Comparison of ENCODE assay signal across 8 cellular contexts in the genomic region with DNA sequence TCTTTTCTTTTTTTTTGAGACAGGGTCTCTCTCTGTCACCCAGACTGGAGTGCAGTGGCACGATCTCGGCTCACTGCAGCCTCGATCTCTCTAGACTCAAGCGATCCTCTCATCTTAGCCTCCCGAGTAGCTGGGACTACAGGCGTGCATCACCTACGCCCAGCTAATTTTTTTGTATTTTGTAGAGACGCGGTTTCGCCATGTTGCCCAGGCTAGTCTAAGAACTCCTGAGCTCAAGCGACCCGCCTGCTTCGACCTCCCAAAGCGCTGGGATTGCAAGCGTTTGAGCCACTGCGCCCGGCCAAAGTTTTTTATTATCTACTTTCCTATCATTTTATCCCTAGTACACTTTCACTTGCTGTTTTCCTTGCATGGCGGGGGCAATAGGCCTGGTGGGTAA.
DNase-seq lines count a peak whose midpoint lies in the region; ATAC-seq and TF ChIP-seq lines count a peak whose summit lies in the region.

No MANE protein-coding gene starts in this region.

- no peak for TF ChIP-seq POLR2A in NB4 (IDR thresholded peaks at IDR 0.05; ENCODE audit: extremely low read depth, insufficient read length)

- H3K4me2 ChIP-seq in DND-41 (ENCODE audit: insufficient read depth, low read length), result peak overlapping the region; percentile 88

- DNase-seq in DND-41 (no peak), NB4 (ENCODE audit: low read depth) (no peak), NCI-H1105 (lab: John Stamatoyannopoulos, UW) (no peak), activated gamma-delta T cell (lab: John Stamatoyannopoulos, UW) (no peak)
- DNase-seq in central memory CD8-positive, alpha-beta T cell (ENCODE audit: low spot score in 2 of 2), result no peak

- peaks cover 19% of the 10 kb centered on the region for H3K36me3 Mint-ChIP-seq in central memory CD8-positive, alpha-beta T cell (ENCODE audit: insufficient read depth)
- peaks cover 35% of the 10 kb centered on the region for H3K36me3 Mint-ChIP-seq in nephron (ENCODE audit: low read depth)

- no peaks in the 10 kb centered on the region for H3K27me3 ChIP-seq in DND-41 (ENCODE audit: insufficient read depth, low read length, poor library complexity)

- TF ChIP-seq CTCF in DND-41 (IDR thresholded peaks at IDR 0.05; ENCODE audit: borderline replicate concordance, extremely low read depth, low read length, poor library complexity, severe bottlenecking), result no peak
- no peak for TF ChIP-seq CTCF in NB4 (IDR thresholded peaks at IDR 0.05; ENCODE audit: low read depth, low read length)
- TF ChIP-seq CTCF in nephron (IDR thresholded peaks at IDR 0.05; ENCODE audit: unreplicated experiment in 3 of 3), result no peak

- H3K36me3 ChIP-seq in DND-41 (ENCODE audit: insufficient read depth, low read length), result peaks cover 34% of the 10 kb centered on the region

- no peaks in the 10 kb centered on the region for H3K9me3 Mint-ChIP-seq in central memory CD8-positive, alpha-beta T cell
- no peaks in the 10 kb centered on the region for H3K9me3 Mint-ChIP-seq in nephron

- H3K27me3 Mint-ChIP-seq in central memory CD8-positive, alpha-beta T cell, result no peaks in the 10 kb centered on the region
- no peaks in the 10 kb centered on the region for H3K27me3 Mint-ChIP-seq in nephron (ENCODE audit: low read depth)

- peaks cover 60% of the 10 kb centered on the region for H3K4me1 ChIP-seq in DND-41 (ENCODE audit: insufficient read depth, low read length)

- H3K4me3 ChIP-seq in DND-41 (ENCODE audit: low read depth in 1 of 2, low read length in 2 of 2) (peak overlapping the region; percentile 77 to 94), NB4 (ENCODE audit: low read depth, low read length) (peak overlapping the region; percentile 90)

- ATAC-seq in DND-41 (ENCODE audit: insufficient read depth, low read depth) (no peak), HG02642 (IDR thresholded peaks at IDR 0.05; ENCODE audit: poor library complexity, unreplicated experiment) (no peak)
- ATAC-seq in central memory CD8-positive, alpha-beta T cell (replicated peaks; ENCODE audit: extremely low read depth, poor library complexity, severe bottlenecking), result no peak
- no peak for ATAC-seq in activated CD4-positive, CD25-positive, alpha-beta regulatory T cell treated with anti-CD3 and anti-CD28 coated beads, Interleukin-2, amount 50 U/mL, for 24 hours

- H3K27ac ChIP-seq in DND-41 (ENCODE audit: low read length), result peak overlapping the region; percentile 82

- peaks cover 46% of the 10 kb centered on the region for H3K4me1 Mint-ChIP-seq in central memory CD8-positive, alpha-beta T cell
- H3K4me1 Mint-ChIP-seq in nephron, result peaks cover 21% of the 10 kb centered on the region

- H3K4me3 Mint-ChIP-seq in central memory CD8-positive, alpha-beta T cell, result peak overlapping the region; percentile 90
- H3K4me3 Mint-ChIP-seq in nephron, result peak overlapping the region; percentile 95 to 98 (median 98)

- peak overlapping the region; percentile 82 for H3K9ac ChIP-seq in DND-41 (ENCODE audit: low read depth, low read length)

- H3K27ac Mint-ChIP-seq in central memory CD8-positive, alpha-beta T cell (ENCODE audit: low read depth), result peak overlapping the region; percentile 94
- H3K27ac Mint-ChIP-seq in nephron, result peak overlapping the region; percentile 81 to 97 (median 89)

- peak overlapping the region; percentile 75; the same call in 1 of the 2 replicates for H2AFZ ChIP-seq in DND-41 (ENCODE audit: low read depth, low read length)

- peaks cover 3% of the 10 kb centered on the region; the same call in 1 of the 2 replicates for H4K20me1 ChIP-seq in DND-41 (ENCODE audit: insufficient read depth, low read length)

- peaks cover 97% of the 10 kb centered on the region for H3K79me2 ChIP-seq in DND-41 (ENCODE audit: insufficient read depth, low read length)

- H3K9me3 ChIP-seq in DND-41 (ENCODE audit: insufficient read depth, low read length, severe bottlenecking), result no peaks in the 10 kb centered on the region
